In genomic region chr4:173334085-173334890, GRCh38 we compare ENCODE assay signal across 8 cellular contexts. TPM values are rescaled to one million over a fixed set of nuclear protein-coding genes. Genes with fewer than 3 reads are reported as not detected.
A peak's percentile ranks its signal among the peaks of the same experiment; 100 is the strongest.
DNase-seq lines count a peak whose midpoint lies in the region; ATAC-seq and TF ChIP-seq lines count a peak whose summit lies in the region.

TSS of gene HMGB2 (minus strand) at chr4:173334358. CDS start at chr4:173333649, 709 bp downstream.

- ATAC-seq in GM21723 (IDR thresholded peaks at IDR 0.05; ENCODE audit: unreplicated experiment) = peak; percentile 92
- ATAC-seq in Panc1 = peak; percentile 90
- ATAC-seq in activated T-cell treated with anti-CD3 and anti-CD28 coated beads, Interleukin-2, amount 50 U/mL, for 4 hours = peak; percentile 95 to 96

- peak; percentile 99 for TF ChIP-seq POLR2A in erythroblast (IDR thresholded peaks at IDR 0.05; ENCODE audit: low read length)

- peaks cover 11% of the 10 kb centered on the region; the same call in 1 of the 2 replicates for H3K4me1 ChIP-seq in Panc1 (ENCODE audit: control insufficient read depth, insufficient read depth, low read length)
- peaks cover 9 to 15% of the 10 kb centered on the region in 2 donors for H3K4me1 ChIP-seq in mucosa of rectum (ENCODE audit: control insufficient read depth in 2 of 2, insufficient read depth in 2 of 2, low read length in 2 of 2)

- peaks cover 18% of the 10 kb centered on the region for H3K4me1 Mint-ChIP-seq in activated T-cell treated with anti-CD3 and anti-CD28 coated beads, Interleukin-2, amount 50 U/mL, for 4 hours (ENCODE audit: low read depth)

- no peak for TF ChIP-seq CTCF in Panc1 (IDR thresholded peaks at IDR 0.05)

- intact Hi-C loops in Panc1 (cut with micrococcal nuclease; ENCODE audit: unreplicated experiment) = loop anchor here (5.0 kb wide), 1 partner anchor 33 kb away; no protein-coding TSS in a partner anchor

- peak within 1 kb of the TSS; percentile 98 for H3K4me3 Mint-ChIP-seq in activated T-cell treated with anti-CD3 and anti-CD28 coated beads, Interleukin-2, amount 50 U/mL, for 4 hours

- CTCF ChIA-PET in Panc1 (lab: Charles Lee) = no interaction called here

- no TSS peak for BruUV-seq in Panc1 (replicated peaks; lab: Mats Ljungman, UMichigan)

- POLR2A ChIA-PET in Panc1 (lab: Charles Lee) = interaction anchor here (0.6 to 3.1 kb wide), 2 partner anchors 22 to 36 kb away, joined by 12 to 19 read pairs; partner anchors contain the start of gene SAP30

- H3K36me3 ChIP-seq in Panc1 (ENCODE audit: control insufficient read depth, insufficient read depth, low read length) = peaks cover 12% of the 10 kb centered on the region
- H3K36me3 ChIP-seq in mucosa of rectum (ENCODE audit: control insufficient read depth in 2 of 2, insufficient read depth in 2 of 2, low read length in 2 of 2) = peaks cover 8 to 10% of the 10 kb centered on the region in 2 donors

- H3K36me3 Mint-ChIP-seq in activated T-cell treated with anti-CD3 and anti-CD28 coated beads, Interleukin-2, amount 50 U/mL, for 4 hours (ENCODE audit: insufficient read depth) = peaks cover 9% of the 10 kb centered on the region

- H3K4me3 ChIP-seq in Panc1 (ENCODE audit: low read depth in 2 of 2, low read length in 2 of 2) (peak within 1 kb of the TSS; percentile 86 to 91), mucosa of rectum (ENCODE audit: low read length in 2 of 2) (peak within 1 kb of the TSS; percentile 95 to 99)

- in situ Hi-C loops in Panc1 (cut with HindIII; ENCODE audit: low pct_unique_long_range_greater_than_20kb, low sequenced_read_pairs) = no loop called here

- no peaks in the 10 kb centered on the region for H3K9me3 Mint-ChIP-seq in activated T-cell treated with anti-CD3 and anti-CD28 coated beads, Interleukin-2, amount 50 U/mL, for 4 hours

- H3K27ac ChIP-seq in Panc1 (ENCODE audit: low read length) (peak within 1 kb of the TSS; percentile 97), mucosa of rectum (ENCODE audit: low read depth in 2 of 2, low read length in 2 of 2) (peak within 1 kb of the TSS; percentile 99 to 100)

- peak within 1 kb of the TSS; percentile 98 to 100 for H3K9ac ChIP-seq in mucosa of rectum (ENCODE audit: low read depth in 1 of 2, low read length in 2 of 2)

- DNase-seq in DMS53 (lab: John Stamatoyannopoulos, UW) (peak; percentile 99), KG1 (lab: John Stamatoyannopoulos, UW) (peak; percentile 78), Panc1 (ENCODE audit: low read depth, low spot score) (peak; percentile 98), erythroblast (lab: John Stamatoyannopoulos, UW) (peak; percentile 100)
- peak; percentile 99 for DNase-seq in activated T-cell treated with anti-CD3 and anti-CD28 coated beads, Interleukin-2, amount 50 U/mL, for 4 hours
- DNase-seq in stimulated activated CD8-positive, alpha-beta memory T cell treated with anti-CD3 and anti-CD28 coated beads, Interleukin-4, amount 100 ng/mL, for 48 hours = peak; percentile 100

- H3K27me3 ChIP-seq in Panc1 (ENCODE audit: control insufficient read depth, insufficient read depth, low read length) (no peaks in the 10 kb centered on the region), mucosa of rectum (ENCODE audit: control insufficient read depth in 2 of 2, insufficient read depth in 2 of 2, low read length in 2 of 2) (no peaks in the 10 kb centered on the region)

- H3K27me3 Mint-ChIP-seq in activated T-cell treated with anti-CD3 and anti-CD28 coated beads, Interleukin-2, amount 50 U/mL, for 4 hours (ENCODE audit: low read depth) = peaks cover 5% of the 10 kb centered on the region

- H3K9me3 ChIP-seq in Panc1 (ENCODE audit: control insufficient read depth, insufficient read depth, low read depth, low read length) (no peaks in the 10 kb centered on the region), mucosa of rectum (ENCODE audit: control insufficient read depth in 2 of 2, low read length in 2 of 2) (no peaks in the 10 kb centered on the region)

RNA-seq across cellular contexts. Expression of gene HMGB2, which starts in this region (rescaled TPM):
- 183 TPM for total RNA-seq in Panc1 (2021; ENCODE audit: unreplicated experiment)
- polyA plus RNA-seq in Panc1 (2012; ENCODE audit: insufficient read length) = 96.2 TPM
- total RNA-seq in activated T-cell treated with anti-CD3 and anti-CD28 coated beads, Interleukin-2, amount 50 U/mL, for 4 hours = 10 to 100 TPM; 46.4 to 59.0 (median 53.7) TPM

Comparison
In these comparisons a context has a peak if more than half of its experiments do, and no peak if none do; other contexts are left out.
1. Peak in every context shown above with its lines: DNase-seq, ATAC-seq, H3K4me3 ChIP-seq and H3K27ac ChIP-seq.